In genomic region chr3:122258757-122259371, GRCh38 we compare ENCODE assay signal across 8 cellular contexts.
DNase-seq lines count a peak whose midpoint lies in the region; ATAC-seq and TF ChIP-seq lines count a peak whose summit lies in the region.

No MANE protein-coding gene starts in this region.

- H3K4me2 ChIP-seq in PC-3 (ENCODE audit: low read length) = no peak overlapping the region

- DNase-seq in Daoy (ENCODE audit: low read depth) = peak; percentile 82
- peak; percentile 60 for DNase-seq in HT1080 (ENCODE audit: low read depth)
- DNase-seq in PC-3 = peak; percentile 81
- DNase-seq in activated naive CD4-positive, alpha-beta T cell treated with anti-CD3 and anti-CD28 coated beads for 36 hours = peak; percentile 85
- peak; percentile 77 to 79 for DNase-seq in cardiac muscle cell (ENCODE audit: low read depth in 1 of 2, low spot score in 1 of 2)
- DNase-seq in retina = peak; percentile 58
- DNase-seq in cortex of kidney (lab: John Stamatoyannopoulos, UW) = no peak

- no peaks in the 10 kb centered on the region for H3K9me3 ChIP-seq in PC-3 (ENCODE audit: low read length)
- H3K9me3 ChIP-seq in cardiac muscle cell (ENCODE audit: low read depth) = no peaks in the 10 kb centered on the region

- no peak overlapping the region for H3K27ac Mint-ChIP-seq in activated naive CD4-positive, alpha-beta T cell treated with anti-CD3 and anti-CD28 coated beads for 36 hours

- peaks cover 14% of the 10 kb centered on the region for H3K4me1 Mint-ChIP-seq in activated naive CD4-positive, alpha-beta T cell treated with anti-CD3 and anti-CD28 coated beads for 36 hours (ENCODE audit: low read depth)

- no peaks in the 10 kb centered on the region for H3F3A ChIP-seq in PC-3 (ENCODE audit: low read length, unreplicated experiment)

- no peaks in the 10 kb centered on the region for H4K20me1 ChIP-seq in PC-3 (ENCODE audit: low read length)

- intact Hi-C loops in PC-3 (cut with micrococcal nuclease) = loop anchor here (1.0 to 5.0 kb wide), 7 partner anchors 158 to 713 kb away; partner anchors contain the start of gene GOLGB1
- intact Hi-C loops in activated naive CD4-positive, alpha-beta T cell treated with anti-CD3 and anti-CD28 coated beads for 36 hours (cut with micrococcal nuclease) = loop anchor here (1.0 to 10.0 kb wide), 6 partner anchors 40 to 713 kb away; partner anchors contain the start of genes GOLGB1 and HCLS1

- BruUV-seq in PC-3 (replicated peaks; lab: Mats Ljungman, UMichigan) = no TSS peak

- no peak overlapping the region for H3K4me3 ChIP-seq in PC-3 (ENCODE audit: low read length)
- no peak overlapping the region for H3K4me3 ChIP-seq in cardiac muscle cell

- ATAC-seq in GM21423 (IDR thresholded peaks at IDR 0.05; ENCODE audit: unreplicated experiment) (peak; percentile 80), PC-3 (peak; percentile 88)

- H3K4me3 Mint-ChIP-seq in activated naive CD4-positive, alpha-beta T cell treated with anti-CD3 and anti-CD28 coated beads for 36 hours = no peak overlapping the region

- H3K36me3 Mint-ChIP-seq in activated naive CD4-positive, alpha-beta T cell treated with anti-CD3 and anti-CD28 coated beads for 36 hours (ENCODE audit: low read depth) = no peaks in the 10 kb centered on the region

- H3K27me3 ChIP-seq in PC-3 (ENCODE audit: low read length) (peaks cover 51% of the 10 kb centered on the region), cardiac muscle cell (no peaks in the 10 kb centered on the region)

- peak; percentile 94 for TF ChIP-seq CTCF in PC-3 (conservative IDR thresholded peaks at IDR 0.05; ENCODE audit: low read depth, low read length)
- peak; percentile 70 for TF ChIP-seq CTCF in cardiac muscle cell (IDR thresholded peaks at IDR 0.05; ENCODE audit: low read depth, low read length)

- H3K27ac ChIP-seq in PC-3 (ENCODE audit: low read length) (no peak overlapping the region), cardiac muscle cell (no peak overlapping the region)

- H3K9ac ChIP-seq in PC-3 (ENCODE audit: low read length) = no peak overlapping the region

- H3K36me3 ChIP-seq in PC-3 (ENCODE audit: low read depth, low read length) (no peaks in the 10 kb centered on the region), cardiac muscle cell (no peaks in the 10 kb centered on the region)

- CTCF ChIA-PET in PC-3 (lab: Charles Lee) = interaction anchor here (0.6 to 1.0 kb wide), 2 partner anchors 157 to 471 kb away, joined by 3 to 4 read pairs; no protein-coding TSS in a partner anchor
- CTCF ChIA-PET in activated naive CD4-positive, alpha-beta T cell treated with anti-CD3 and anti-CD28 coated beads for 36 hours (lab: Charles Lee) = interaction anchor here (0.6 to 3.5 kb wide), 14 partner anchors 13 to 712 kb away, joined by 3 to 58 read pairs (median 3); partner anchors contain the start of gene POLQ

- H3K4me1 ChIP-seq in PC-3 (ENCODE audit: insufficient read depth, low read length) = no peaks in the 10 kb centered on the region
- H3K4me1 ChIP-seq in cardiac muscle cell (ENCODE audit: low read depth) = no peaks in the 10 kb centered on the region

- POLR2A ChIA-PET in PC-3 (lab: Charles Lee; ENCODE audit: unreplicated experiment) = interaction anchor here (0.5 to 0.7 kb wide), 2 partner anchors 68 to 129 kb away, joined by 3 to 4 read pairs; no protein-coding TSS in a partner anchor

- H3K9me2 ChIP-seq in PC-3 (replicated peaks; ENCODE audit: low read length) = no peaks in the 10 kb centered on the region

- H3K9me3 Mint-ChIP-seq in activated naive CD4-positive, alpha-beta T cell treated with anti-CD3 and anti-CD28 coated beads for 36 hours = no peaks in the 10 kb centered on the region

- peaks cover 10% of the 10 kb centered on the region for H3K27me3 Mint-ChIP-seq in activated naive CD4-positive, alpha-beta T cell treated with anti-CD3 and anti-CD28 coated beads for 36 hours (ENCODE audit: low read depth)

- H3K79me2 ChIP-seq in PC-3 (ENCODE audit: low read length) = no peaks in the 10 kb centered on the region

- H2AFZ ChIP-seq in PC-3 (ENCODE audit: low read length) = no peak overlapping the region
